In the genomic region with DNA sequence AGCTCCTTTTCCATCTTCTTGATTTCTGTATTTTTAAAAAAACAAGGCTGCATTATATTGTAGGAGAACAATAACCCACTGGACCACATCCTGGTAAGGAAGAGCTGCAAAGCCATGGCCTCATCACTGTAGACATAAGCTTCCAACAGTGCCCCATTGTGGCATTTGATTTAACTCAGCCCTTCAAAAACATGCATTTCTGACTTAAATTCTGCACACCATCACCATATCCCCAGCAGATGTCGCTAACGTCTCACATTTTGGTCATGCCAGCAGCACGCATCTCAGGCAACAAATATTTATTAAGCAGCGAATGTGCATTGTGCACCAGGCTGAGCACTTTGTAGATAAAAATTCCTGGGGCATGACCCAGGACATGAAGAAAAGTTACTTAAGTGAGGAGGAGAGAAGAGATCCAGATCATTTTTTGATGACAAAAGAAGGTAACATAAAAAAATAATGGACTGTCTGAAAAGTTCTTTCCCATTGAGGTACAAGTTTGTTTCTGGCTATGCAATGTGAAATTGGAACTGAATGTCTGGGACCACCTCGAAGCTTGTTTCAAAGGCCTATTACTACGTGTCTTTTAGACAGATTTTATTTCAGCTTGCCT, we compare ENCODE assay signal across 8 cellular contexts.
DNase-seq lines count a peak whose midpoint lies in the region; ATAC-seq, FAIRE-seq and TF ChIP-seq lines count a peak whose summit lies in the region.

No MANE protein-coding gene starts in this region.

- H3F3A ChIP-seq in neural cell (ENCODE audit: insufficient read depth, low read length, poor library complexity, severe bottlenecking), result no peaks in the 10 kb centered on the region

- TF ChIP-seq EP300 in neural cell (conservative IDR thresholded peaks at IDR 0.05; ENCODE audit: poor library complexity, severe bottlenecking), result no peak

- no peaks in the 10 kb centered on the region for H3K36me3 Mint-ChIP-seq in Caco-2 (ENCODE audit: insufficient read depth, unreplicated experiment)

- H3K36me3 ChIP-seq in Caco-2 (ENCODE audit: control insufficient read depth, insufficient read depth, low read length) (no peaks in the 10 kb centered on the region), fibroblast of lung (ENCODE audit: control insufficient read depth, insufficient read depth, low read length) (no peaks in the 10 kb centered on the region), neural cell (ENCODE audit: insufficient read depth, low read length) (no peaks in the 10 kb centered on the region)

- H3K9ac ChIP-seq in fibroblast of lung (ENCODE audit: insufficient read depth, low read length) (no peak overlapping the region), neural cell (ENCODE audit: low read length) (no peak overlapping the region)

- no peak overlapping the region for H2AFZ ChIP-seq in fibroblast of lung (ENCODE audit: low read length)
- H2AFZ ChIP-seq in neural cell (ENCODE audit: low read depth, low read length), result no peak overlapping the region

- no peak overlapping the region for H3K27ac Mint-ChIP-seq in Caco-2 (ENCODE audit: unreplicated experiment)

- H3K9me2 ChIP-seq in neural cell (ENCODE audit: insufficient read depth, low read length), result no peaks in the 10 kb centered on the region

- H3K27me3 ChIP-seq in Caco-2 (replicated peaks; ENCODE audit: control insufficient read depth, insufficient read depth, low read length) (no peaks in the 10 kb centered on the region), fibroblast of lung (ENCODE audit: control insufficient read depth, insufficient read depth, low read length) (no peaks in the 10 kb centered on the region), neural cell (ENCODE audit: insufficient read depth, low read depth, low read length) (no peaks in the 10 kb centered on the region)

- no peak overlapping the region for H3K27ac ChIP-seq in fibroblast of lung (ENCODE audit: insufficient read depth, low read length)
- no peak overlapping the region for H3K27ac ChIP-seq in neural cell (ENCODE audit: low read length)
- peak overlapping the region; percentile 100 for H3K27ac ChIP-seq in substantia nigra (ENCODE audit: low read depth, low read length, poor library complexity, severe bottlenecking)

- CTCF ChIA-PET in Caco-2 (lab: Charles Lee), result interaction anchor here (0.5 to 1.5 kb wide), 18 partner anchors 8 to 667 kb away, joined by 3 to 17 read pairs (median 3); no protein-coding TSS in a partner anchor

- DNase-seq in Caco-2 (peak; percentile 75 to 78), LHCN-M2 (ENCODE audit: low read depth) (peak; percentile 81), RCC 7860 (ENCODE audit: low spot score) (peak; percentile 53), fibroblast of lung (ENCODE audit: low read depth in 2 of 2) (peak; percentile 66 to 91), substantia nigra (lab: John Stamatoyannopoulos, UW) (peak in 47 of 49 donors; percentile 17 to 91 (median 71))
- DNase-seq in activated T-cell treated with anti-CD3 and anti-CD28 coated beads, Interleukin-2, amount 50 U/mL, for 48 hours, result peak; percentile 65 to 67

- H3K9me3 ChIP-seq in Caco-2, result no peaks in the 10 kb centered on the region; the same call in 1 of the 2 replicates
- H3K9me3 ChIP-seq in fibroblast of lung (ENCODE audit: control insufficient read depth, insufficient read depth, low read depth, low read length), result no peaks in the 10 kb centered on the region
- H3K9me3 ChIP-seq in neural cell (ENCODE audit: low read length), result no peaks in the 10 kb centered on the region

- H3K4me3 ChIP-seq in Caco-2 (ENCODE audit: low read depth, low read length), result no peak overlapping the region
- H3K4me3 ChIP-seq in fibroblast of lung (replicated peaks in 1 of 4; ENCODE audit: control extremely low read depth in 1 of 4, insufficient read depth in 1 of 4, low read depth in 3 of 4, low read length in 4 of 4), result no peak overlapping the region
- no peak overlapping the region for H3K4me3 ChIP-seq in neural cell (ENCODE audit: low read length)

- H3K9me3 Mint-ChIP-seq in Caco-2 (ENCODE audit: unreplicated experiment), result no peaks in the 10 kb centered on the region

- no peaks in the 10 kb centered on the region for H3K79me2 ChIP-seq in fibroblast of lung (ENCODE audit: control insufficient read depth, insufficient read depth, low read length)
- no peaks in the 10 kb centered on the region for H3K79me2 ChIP-seq in neural cell (replicated peaks; ENCODE audit: insufficient read depth, low read length)

- BruUV-seq in Caco-2 (replicated peaks; lab: Mats Ljungman, UMichigan), result no TSS peak

- H4K20me1 ChIP-seq in fibroblast of lung (ENCODE audit: control insufficient read depth, extremely low read depth, insufficient read depth, low read length) (no peaks in the 10 kb centered on the region), neural cell (ENCODE audit: insufficient read depth) (no peaks in the 10 kb centered on the region)

- no peaks in the 10 kb centered on the region for H3K4me1 ChIP-seq in Caco-2
- no peaks in the 10 kb centered on the region for H3K4me1 ChIP-seq in fibroblast of lung (ENCODE audit: control insufficient read depth, extremely low read depth, insufficient read depth, low read length)

- ATAC-seq in GM21447 (IDR thresholded peaks at IDR 0.05; ENCODE audit: unreplicated experiment), result peak; percentile 81

- POLR2A ChIA-PET in Caco-2 (lab: Charles Lee), result no interaction called here

- no peaks in the 10 kb centered on the region for H3K4me1 Mint-ChIP-seq in Caco-2 (ENCODE audit: low read depth, unreplicated experiment)

- peak; percentile 100 for TF ChIP-seq RAD21 in neural cell (conservative IDR thresholded peaks at IDR 0.05)

- H3K27me3 Mint-ChIP-seq in Caco-2 (ENCODE audit: insufficient read depth, unreplicated experiment), result peaks cover 3% of the 10 kb centered on the region

- FAIRE-seq in RCC 7860 (lab: Jason Lieb, UNC), result peak; percentile 33

- TF ChIP-seq CTCF in Caco-2 (IDR thresholded peaks at IDR 0.05; ENCODE audit: insufficient read depth in 1 of 2, low read depth in 1 of 2, low read length in 1 of 2, severe bottlenecking in 1 of 2, unreplicated experiment in 1 of 2), result peak; percentile 75
- peak; percentile 83 to 94 for TF ChIP-seq CTCF in fibroblast of lung (conservative IDR thresholded peaks at IDR 0.05 in 1 of 2, IDR thresholded peaks at IDR 0.05 in 1 of 2; ENCODE audit: low read depth in 1 of 2, low read length in 2 of 2)
- peak; percentile 99 for TF ChIP-seq CTCF in neural cell (IDR thresholded peaks at IDR 0.05; ENCODE audit: poor library complexity, severe bottlenecking)

- H3K4me2 ChIP-seq in fibroblast of lung (ENCODE audit: extremely low read depth, insufficient read depth, low read length) (no peak overlapping the region), neural cell (ENCODE audit: low read length) (no peak overlapping the region)

- intact Hi-C loops in Caco-2 (cut with micrococcal nuclease; ENCODE audit: unreplicated experiment), result loop anchor here (1.0 kb wide), 3 partner anchors 186 to 391 kb away; no protein-coding TSS in a partner anchor

- no peak overlapping the region for H3K4me3 Mint-ChIP-seq in Caco-2 (ENCODE audit: unreplicated experiment)

TF ChIP-seq in neural cell, 6 proteins besides CTCF, POLR2A, EP300 and RAD21:
- TF ChIP-seq EZH2 (IDR thresholded peaks at IDR 0.05; ENCODE audit: borderline replicate concordance, insufficient read depth, low read length, poor library complexity, severe bottlenecking) (no peak), SMC3 (conservative IDR thresholded peaks at IDR 0.05; ENCODE audit: poor library complexity) (peak; percentile 100)
